ENCODE assay signal across 11 cellular contexts in the genomic region with DNA sequence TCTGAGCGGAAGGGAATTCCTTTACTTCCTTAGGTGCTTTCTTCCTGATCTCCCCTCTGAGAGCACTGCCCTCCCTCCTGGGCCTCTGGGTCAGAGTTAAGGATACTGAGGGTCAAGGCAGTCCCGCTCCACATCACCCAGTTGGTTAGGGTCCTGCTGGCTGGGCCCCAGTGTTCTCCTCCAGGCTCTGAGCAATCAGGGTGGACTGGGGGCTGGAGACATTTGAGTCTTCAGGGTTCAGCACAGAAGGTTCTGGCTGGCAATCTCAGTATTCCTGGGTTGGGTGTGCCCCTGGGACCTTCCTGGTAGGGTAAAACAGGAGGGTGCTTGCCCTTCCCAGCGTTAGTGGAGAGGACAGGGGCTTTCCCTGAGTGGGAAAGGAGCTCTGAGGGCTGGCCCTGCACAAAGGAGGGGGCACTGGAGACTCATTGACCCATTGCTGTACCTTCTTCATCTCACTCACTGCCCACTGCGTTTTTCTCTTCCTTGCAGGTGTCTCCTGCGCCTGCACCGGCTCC. TPM values are rescaled to one million over a fixed set of nuclear protein-coding genes. Genes with fewer than 3 reads are reported as not detected.
DNase-seq lines count a peak whose midpoint lies in the region; ATAC-seq and TF ChIP-seq lines count a peak whose summit lies in the region.
"Had no signal": no experiment of that assay in that cellular context is flagged by ENCODE, and none has a peak within 500 bp of the region (broad histone marks: within the 10 kb centered on the region; RNA-seq: fewer than 3 reads in every experiment).

No MANE protein-coding gene starts in this region.

- ATAC-seq in SK-N-SH treated with all-trans-retinoic acid at 6 μM for 48 hours, result no peak

- intact Hi-C loops in dorsolateral prefrontal cortex (cut with DNase I), result loop anchor here in 1 of 2 donors (5.0 kb wide), 1 partner anchor 49 kb away; the partner anchor contains the start of gene MT1X

- H3K9me3 ChIP-seq in SK-N-SH (no peaks in the 10 kb centered on the region), mesodermal cell (ENCODE audit: control insufficient read depth, low read length) (no peaks in the 10 kb centered on the region), subcutaneous abdominal adipose tissue (ENCODE audit: control insufficient read depth in 5 of 5, low read length in 5 of 5) (no peaks in the 10 kb centered on the region), BE2C (no peaks in the 10 kb centered on the region)

- no peaks in the 10 kb centered on the region for H3K9me2 ChIP-seq in SK-N-SH

- no peaks in the 10 kb centered on the region for H3F3A ChIP-seq in SK-N-SH (replicated peaks; ENCODE audit: insufficient read depth)

- H3K79me2 ChIP-seq in SK-N-SH (ENCODE audit: insufficient read depth), result no peaks in the 10 kb centered on the region

- H3K27me3 ChIP-seq in SK-N-SH (ENCODE audit: insufficient read depth) (peaks cover 31% of the 10 kb centered on the region; the same call in 1 of the 2 replicates), dorsolateral prefrontal cortex (peaks cover 0 to 50% (median 21%) of the 10 kb centered on the region in 45 donors), subcutaneous abdominal adipose tissue (ENCODE audit: control insufficient read depth in 5 of 5, insufficient read depth in 4 of 5, low read length in 5 of 5) (peaks cover 0 to 10% (median 2%) of the 10 kb centered on the region in 5 donors), BE2C (peaks cover 66% of the 10 kb centered on the region)

- H3K4me3 ChIP-seq in SK-N-SH (ENCODE audit: low read depth in 2 of 2, low read length in 1 of 2) (no peak overlapping the region), dorsolateral prefrontal cortex (peak overlapping the region; percentile 35 to 72 (median 59)), mesodermal cell (ENCODE audit: extremely low read depth, insufficient read depth, low read length, poor library complexity, severe bottlenecking) (peak overlapping the region; percentile 24), subcutaneous abdominal adipose tissue (ENCODE audit: low read depth in 1 of 5, low read length in 5 of 5) (peak overlapping the region; percentile 62 to 85 (median 79)), BE2C (ENCODE audit: low read depth, low read length) (no peak overlapping the region)

- no peak for TF ChIP-seq RAD21 in SK-N-SH (IDR thresholded peaks at IDR 0.05; ENCODE audit: low read length)

- TF ChIP-seq CTCF in SK-N-SH (IDR thresholded peaks at IDR 0.05) (no peak), dorsolateral prefrontal cortex (IDR thresholded peaks at IDR 0.05 in 54 of 56, conservative IDR thresholded peaks at IDR 0.05 in 2 of 56; ENCODE audit: low read depth in 1 of 56, partially characterized antibody in 56 of 56) (no peak), BE2C (IDR thresholded peaks at IDR 0.05; ENCODE audit: low read depth, low read length) (no peak)

- DNase-seq in SK-N-SH, result no peak
- no peak for DNase-seq in dorsolateral prefrontal cortex
- DNase-seq in BE2C, result no peak
- no peak for DNase-seq in retina
- DNase-seq in HEK293T (ENCODE audit: extremely low spot score), result no peak
- DNase-seq: NCI-H2107, WERI-Rb-1 had no signal

- peak overlapping the region; percentile 35; the same call in 1 of the 2 replicates for H2AFZ ChIP-seq in SK-N-SH (ENCODE audit: low read depth)

- H3K4me1 ChIP-seq in SK-N-SH (ENCODE audit: control insufficient read depth in 1 of 2, insufficient read depth in 2 of 2, low read depth in 1 of 2, low read length in 1 of 2), result peaks cover 0 to 27% of the 10 kb centered on the region in 2 experiments; a peak in 1 of 4 replicates
- H3K4me1 ChIP-seq in mesodermal cell (ENCODE audit: control insufficient read depth, insufficient read depth, low read length, poor library complexity, severe bottlenecking), result peaks cover 11% of the 10 kb centered on the region
- peaks cover 3 to 41% (median 24%) of the 10 kb centered on the region in 5 donors for H3K4me1 ChIP-seq in subcutaneous abdominal adipose tissue (ENCODE audit: control insufficient read depth in 5 of 5, insufficient read depth in 5 of 5, low read length in 5 of 5)
- H3K4me1 ChIP-seq in BE2C, result peaks cover 2% of the 10 kb centered on the region; the same call in 1 of the 2 replicates

- H3K27ac ChIP-seq in SK-N-SH (ENCODE audit: low read depth in 2 of 2, low read length in 1 of 2) (no peak overlapping the region), dorsolateral prefrontal cortex (peak overlapping the region in 46 of 59 donors; percentile 9 to 86 (median 72)), mesodermal cell (ENCODE audit: low read depth, low read length, severe bottlenecking) (no peak overlapping the region), subcutaneous abdominal adipose tissue (ENCODE audit: low read depth, low read length) (no peak overlapping the region)
- H3K27ac ChIP-seq: 22Rv1, WERI-Rb-1 had no signal

- H4K20me1 ChIP-seq in SK-N-SH (ENCODE audit: insufficient read depth), result no peaks in the 10 kb centered on the region

- no peak overlapping the region for H3K4me2 ChIP-seq in SK-N-SH

- POLR2A ChIA-PET in SK-N-SH (lab: Yijun Ruan, JAX), result no interaction called here
- POLR2A ChIA-PET in HEK293T (lab: Yijun Ruan, JAX), result no interaction called here

- H3K9ac ChIP-seq in SK-N-SH (no peak overlapping the region), subcutaneous abdominal adipose tissue (ENCODE audit: low read length in 5 of 5) (peak overlapping the region; percentile 38 to 78 (median 75))

- CTCF ChIA-PET in SK-N-SH (lab: Yijun Ruan, JAX) (interaction anchor here (1.2 to 1.5 kb wide), 2 partner anchors 11 to 32 kb away, joined by 3 read pairs; no protein-coding TSS in a partner anchor), HEK293T (lab: Yijun Ruan, JAX) (no interaction called here)

- no peak for TF ChIP-seq EP300 in SK-N-SH (IDR thresholded peaks at IDR 0.05; ENCODE audit: borderline replicate concordance in 1 of 2, low read depth in 1 of 2, low read length in 1 of 2)

- 98% methylated on average over 5 of the region's 6 CpGs for WGBS in SK-N-SH (ENCODE audit: low lambda C conversion rate)
- 11 to 12% methylated on average over 3 of the region's 6 CpGs for WGBS in mesodermal cell (ENCODE audit: insufficient coverage in 2 of 2), 2 experiments

- H3K36me3 ChIP-seq in SK-N-SH (replicated peaks in 1 of 2; ENCODE audit: control insufficient read depth in 1 of 2, insufficient read depth in 2 of 2, low read length in 1 of 2) (no peaks in the 10 kb centered on the region), mesodermal cell (ENCODE audit: control insufficient read depth, insufficient read depth, low read length) (no peaks in the 10 kb centered on the region), subcutaneous abdominal adipose tissue (ENCODE audit: control insufficient read depth in 5 of 5, insufficient read depth in 5 of 5, low read length in 5 of 5) (no peaks in the 10 kb centered on the region), BE2C (no peaks in the 10 kb centered on the region)
- H3K36me3 ChIP-seq: WERI-Rb-1 had no signal

TF ChIP-seq in SK-N-SH, 30 proteins besides CTCF, POLR2A, EP300 and RAD21 (continues in another document):
- no peak for TF ChIP-seq MEF2A (IDR thresholded peaks at IDR 0.05; ENCODE audit: borderline replicate concordance, low read depth)
- no peak for TF ChIP-seq TEAD4 (IDR thresholded peaks at IDR 0.05; ENCODE audit: borderline replicate concordance, insufficient read depth)

TF ChIP-seq in HEK293T, 16 proteins besides CTCF, POLR2A, EP300 and RAD21 (continues in another document):
- TF ChIP-seq ZNF384 (IDR thresholded peaks at IDR 0.05), result no peak
- TF ChIP-seq CTBP1 (IDR thresholded peaks at IDR 0.05; ENCODE audit: borderline replicate concordance), result no peak
- no peak for TF ChIP-seq ARNT (IDR thresholded peaks at IDR 0.05)
- no peak for TF ChIP-seq NFRKB (IDR thresholded peaks at IDR 0.05)
- no peak for TF ChIP-seq SUZ12 (IDR thresholded peaks at IDR 0.05)
- TF ChIP-seq HDGF (IDR thresholded peaks at IDR 0.05; ENCODE audit: borderline replicate concordance), result no peak
- no peak for TF ChIP-seq BHLHE40 (IDR thresholded peaks at IDR 0.05; ENCODE audit: borderline replicate concordance)

RNA-seq across cellular contexts. Expression of gene MT1M, which starts 0.4 kb away (rescaled TPM):
- 0.45 and 1.3 TPM in 2 replicates for polyA plus RNA-seq in SK-N-SH (2012; rRNA removed)
- 0.49 and 0.51 TPM in 2 replicates for polyA plus RNA-seq in SK-N-SH (2012; cell fraction: cytosol; rRNA removed)
- polyA plus RNA-seq in SK-N-SH (2012; cell fraction: nucleus; rRNA removed), result 0.15 TPM in 2 replicates
- 100 to 1,000 TPM in 20 of 120 experiments, 10 to 100 TPM in 100; 16.9 to 238 (median 60.1) TPM for total RNA-seq in dorsolateral prefrontal cortex
- polyA plus RNA-seq in mesodermal cell (2013, experiment 1 of 2), result not detected
- not detected for polyA plus RNA-seq in mesodermal cell (2013, experiment 2 of 2)
- polyA plus RNA-seq in BE2C (2012; ENCODE audit: insufficient read depth, insufficient read length, low read depth), result not detected

RNA-seq across cellular contexts. Expression of gene MT1A, which starts 5.6 kb away (rescaled TPM):
- polyA plus RNA-seq in SK-N-SH (2012; rRNA removed), result 3.5 and 5.4 TPM in 2 replicates
- polyA plus RNA-seq in SK-N-SH (2012; cell fraction: cytosol; rRNA removed), result 1.4 and 3.6 TPM in 2 replicates
- 0.64 and 1.3 TPM in 2 replicates for polyA plus RNA-seq in SK-N-SH (2012; cell fraction: nucleus; rRNA removed)
- 10 to 100 TPM in 28 of 120 experiments, 1 to 10 TPM in 79, under 1 TPM in 1, not detected in 12; 0.93 to 64.6 (median 6.1) TPM for total RNA-seq in dorsolateral prefrontal cortex
- not detected for polyA plus RNA-seq in mesodermal cell (2013, experiment 1 of 2)
- not detected for polyA plus RNA-seq in mesodermal cell (2013, experiment 2 of 2)
- not detected for polyA plus RNA-seq in BE2C (2012; ENCODE audit: insufficient read depth, insufficient read length, low read depth)

RNA-seq across cellular contexts. Expression of gene MT1E, which starts 7.3 kb away (rescaled TPM):
- polyA plus RNA-seq in SK-N-SH (2012; rRNA removed), result 106 and 205 TPM in 2 replicates
- polyA plus RNA-seq in SK-N-SH (2012; cell fraction: cytosol; rRNA removed), result 94.6 and 121 TPM in 2 replicates
- 52.0 and 151 TPM in 2 replicates for polyA plus RNA-seq in SK-N-SH (2012; cell fraction: nucleus; rRNA removed)
- total RNA-seq in dorsolateral prefrontal cortex, result 100 to 1,000 TPM; 100 to 796 (median 251) TPM
- 2.5 TPM for polyA plus RNA-seq in mesodermal cell (2013, experiment 1 of 2)
- polyA plus RNA-seq in mesodermal cell (2013, experiment 2 of 2), result 2.8 TPM
- polyA plus RNA-seq in BE2C (2012; ENCODE audit: insufficient read depth, insufficient read length, low read depth), result not detected

RNA-seq across cellular contexts. Expression of gene MT1B, which starts 18.8 kb away (rescaled TPM):
- polyA plus RNA-seq in SK-N-SH (2012; rRNA removed), result not detected in 2 replicates
- not detected in 2 replicates for polyA plus RNA-seq in SK-N-SH (2012; cell fraction: cytosol; rRNA removed)
- not detected in 2 replicates for polyA plus RNA-seq in SK-N-SH (2012; cell fraction: nucleus; rRNA removed)
- not detected for total RNA-seq in dorsolateral prefrontal cortex
- not detected for polyA plus RNA-seq in mesodermal cell (2013, experiment 1 of 2)
- not detected for polyA plus RNA-seq in mesodermal cell (2013, experiment 2 of 2)
- not detected for polyA plus RNA-seq in BE2C (2012; ENCODE audit: insufficient read depth, insufficient read length, low read depth)

RNA-seq across cellular contexts. Expression of gene MT2A, which starts 24.5 kb away (rescaled TPM):
- polyA plus RNA-seq in SK-N-SH (2012; rRNA removed), result 79.9 and 133 TPM in 2 replicates
- 69.0 and 90.2 TPM in 2 replicates for polyA plus RNA-seq in SK-N-SH (2012; cell fraction: cytosol; rRNA removed)
- polyA plus RNA-seq in SK-N-SH (2012; cell fraction: nucleus; rRNA removed), result 67.8 and 133 TPM in 2 replicates
- total RNA-seq in dorsolateral prefrontal cortex, result 1,000 to 10,000 TPM in 1 of 120 experiments, 100 to 1,000 TPM in 119; 138 to 1,007 (median 334) TPM
- polyA plus RNA-seq in mesodermal cell (2013, experiment 1 of 2), result 17.4 TPM
- 19.9 TPM for polyA plus RNA-seq in mesodermal cell (2013, experiment 2 of 2)
- 30.8 TPM for polyA plus RNA-seq in BE2C (2012; ENCODE audit: insufficient read depth, insufficient read length, low read depth)

Comparison
In these comparisons a context has a peak if more than half of its experiments do, and no peak if none do; other contexts are left out.
1. H3K27ac ChIP-seq: peak in dorsolateral prefrontal cortex (46 of 59); none in SK-N-SH (0 of 2), mesodermal cell (single experiment) and subcutaneous abdominal adipose tissue (single experiment).
2. H3K4me3 ChIP-seq: peak in dorsolateral prefrontal cortex (59 of 59), mesodermal cell (single experiment) and subcutaneous abdominal adipose tissue (5 of 5); none in SK-N-SH (0 of 2) and BE2C (single experiment).